ENCODE assay signal across 8 cellular contexts in the genomic region with DNA sequence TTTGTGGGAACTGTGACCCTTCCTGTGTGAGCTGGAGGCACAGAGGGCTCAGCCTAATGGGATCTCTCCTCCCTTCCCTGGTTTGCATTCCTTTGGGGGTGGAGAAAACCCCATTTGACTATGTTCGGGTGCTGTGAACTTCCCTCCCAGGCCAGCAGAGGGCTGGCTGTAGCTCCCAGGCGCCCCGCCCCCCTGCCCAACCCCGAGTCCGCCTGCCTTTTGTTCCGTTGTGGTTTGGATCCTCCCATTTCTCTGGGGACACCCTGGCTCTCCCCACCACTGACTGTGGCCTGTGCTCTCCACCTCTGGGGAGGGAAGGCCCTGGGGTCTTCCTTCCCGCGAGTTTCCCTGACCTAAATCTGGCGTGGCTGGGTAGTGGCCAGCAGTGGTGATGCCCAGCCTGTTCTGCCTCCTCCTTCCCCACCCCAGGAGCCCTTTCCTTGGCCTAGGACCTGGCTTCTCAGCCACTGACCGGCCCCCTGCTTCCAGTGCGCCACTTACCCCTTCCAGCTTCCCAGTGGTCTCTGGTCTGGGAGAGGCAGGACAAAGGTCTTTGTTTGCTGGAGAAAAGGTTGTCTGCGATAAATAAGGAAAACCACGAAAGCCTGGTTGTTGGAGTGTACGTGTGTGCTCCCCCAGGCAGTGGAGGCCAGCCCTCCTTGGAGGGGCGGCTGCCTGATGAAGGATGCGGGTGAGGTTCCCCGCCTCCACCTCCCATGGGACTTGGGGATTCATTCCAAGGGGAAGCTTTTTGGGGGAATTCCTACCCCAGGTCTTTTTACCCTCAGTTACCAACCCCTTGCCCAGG. TPM values are rescaled to one million over a fixed set of nuclear protein-coding genes. Genes with fewer than 3 reads are reported as not detected.
A peak's percentile ranks its signal among the peaks of the same experiment; 100 is the strongest.
DNase-seq lines count a peak whose midpoint lies in the region; ATAC-seq and TF ChIP-seq lines count a peak whose summit lies in the region.

No MANE protein-coding gene starts in this region.

- ATAC-seq in SK-N-SH treated with all-trans-retinoic acid at 6 μM for 48 hours (peak; percentile 37), GM19463 (IDR thresholded peaks at IDR 0.05; ENCODE audit: unreplicated experiment) (no peak)
- no peak for ATAC-seq in activated naive CD8-positive, alpha-beta T cell treated with anti-CD3 and anti-CD28 coated beads, Interleukin-2, amount 10 ng/mL, durations not matched to agents 7 days and 5 days (ENCODE audit: low read depth)

- POLR2A ChIA-PET in activated naive CD8-positive, alpha-beta T cell treated with anti-CD3 and anti-CD28 coated beads, Interleukin-2, amount 10 ng/mL, durations not matched to agents 7 days and 5 days (lab: Charles Lee), result interaction anchor here (0.9 to 1.4 kb wide), 4 partner anchors 50 to 304 kb away, joined by 3 to 4 read pairs (median 3); no protein-coding TSS in a partner anchor

- peaks cover 37% of the 10 kb centered on the region for H3K4me1 Mint-ChIP-seq in activated naive CD8-positive, alpha-beta T cell treated with anti-CD3 and anti-CD28 coated beads, Interleukin-2, amount 10 ng/mL, durations not matched to agents 7 days and 5 days

- DNase-seq in COR-L47 (lab: John Stamatoyannopoulos, UW), result peak; percentile 73
- DNase-seq in HL-60 (ENCODE audit: low read depth in 1 of 2, low spot score in 1 of 2), result peak in 1 of 2 experiments; percentile 78
- peak; percentile 66 for DNase-seq in activated naive CD8-positive, alpha-beta T cell treated with anti-CD3 and anti-CD28 coated beads, Interleukin-2, amount 10 ng/mL, durations not matched to agents 7 days and 5 days
- DNase-seq in cardiac septum (ENCODE audit: low spot score), result peak; percentile 90
- no peak for DNase-seq in SHP77 treated with DMSO at 0.1 percent for 48 hours (lab: John Stamatoyannopoulos, UW)

- H3K4me3 ChIP-seq in HL-60 (replicated peaks; ENCODE audit: insufficient read depth, low read length), result no peak overlapping the region
- peak overlapping the region; percentile 22 for H3K4me3 ChIP-seq in rectal smooth muscle tissue (ENCODE audit: low read length)

- intact Hi-C loops in cardiac septum (cut with DNase I), result loop anchor here (5.0 to 10.0 kb wide), 2 partner anchors 217 to 450 kb away; partner anchors contain the start of gene SLC29A1

- H3K27me3 ChIP-seq in HL-60 (ENCODE audit: insufficient read depth, poor library complexity, severe bottlenecking) (no peaks in the 10 kb centered on the region), rectal smooth muscle tissue (ENCODE audit: control insufficient read depth, insufficient read depth, low read length) (no peaks in the 10 kb centered on the region)

- peaks cover 24% of the 10 kb centered on the region for H3K36me3 ChIP-seq in rectal smooth muscle tissue (ENCODE audit: control insufficient read depth, insufficient read depth, low read length)

- peak overlapping the region; percentile 2 for H3K9ac ChIP-seq in rectal smooth muscle tissue (ENCODE audit: low read length)

- H3K4me1 ChIP-seq in rectal smooth muscle tissue (ENCODE audit: control insufficient read depth, insufficient read depth, low read length), result peaks cover 20% of the 10 kb centered on the region

- no peaks in the 10 kb centered on the region for H3K27me3 Mint-ChIP-seq in activated naive CD8-positive, alpha-beta T cell treated with anti-CD3 and anti-CD28 coated beads, Interleukin-2, amount 10 ng/mL, durations not matched to agents 7 days and 5 days

- H3K27ac ChIP-seq in HL-60 (replicated peaks), result peak overlapping the region; percentile 98
- H3K27ac ChIP-seq in rectal smooth muscle tissue (ENCODE audit: low read depth, low read length), result no peak overlapping the region

- H3K4me3 Mint-ChIP-seq in activated naive CD8-positive, alpha-beta T cell treated with anti-CD3 and anti-CD28 coated beads, Interleukin-2, amount 10 ng/mL, durations not matched to agents 7 days and 5 days, result peak overlapping the region; percentile 39

- H3K36me3 Mint-ChIP-seq in activated naive CD8-positive, alpha-beta T cell treated with anti-CD3 and anti-CD28 coated beads, Interleukin-2, amount 10 ng/mL, durations not matched to agents 7 days and 5 days, result peaks cover 16% of the 10 kb centered on the region

- H3K27ac Mint-ChIP-seq in activated naive CD8-positive, alpha-beta T cell treated with anti-CD3 and anti-CD28 coated beads, Interleukin-2, amount 10 ng/mL, durations not matched to agents 7 days and 5 days, result no peak overlapping the region

- H3K9me3 Mint-ChIP-seq in activated naive CD8-positive, alpha-beta T cell treated with anti-CD3 and anti-CD28 coated beads, Interleukin-2, amount 10 ng/mL, durations not matched to agents 7 days and 5 days, result no peaks in the 10 kb centered on the region

- TF ChIP-seq CTCF in HL-60 (IDR thresholded peaks at IDR 0.05; ENCODE audit: insufficient read depth, low read length), result peak; percentile 74

TF ChIP-seq in SK-N-SH treated with all-trans-retinoic acid at 6 μM for 48 hours, 23 proteins besides CTCF, POLR2A, EP300 and RAD21:
- TF ChIP-seq GLIS3 (CRISPR knock-in tag; IDR thresholded peaks at IDR 0.05) (no peak), ZC3H10 (CRISPR knock-in tag; IDR thresholded peaks at IDR 0.05) (no peak), POU6F1 (CRISPR knock-in tag; IDR thresholded peaks at IDR 0.05; ENCODE audit: borderline replicate concordance, low read depth) (0 out of 2 replicates have a peak, but pooled peaks have one; percentile 12)

RNA-seq across cellular contexts. Expression of gene VEGFA, which starts 5.0 kb away (rescaled TPM):
- 10 to 100 TPM; 33.6 to 39.5 TPM for total RNA-seq in activated naive CD8-positive, alpha-beta T cell treated with anti-CD3 and anti-CD28 coated beads, Interleukin-2, amount 10 ng/mL, durations not matched to agents 7 days and 5 days
- 233 TPM for total RNA-seq in cardiac septum
